23 cellular contexts compared by ENCODE assay signal in the genomic region with DNA sequence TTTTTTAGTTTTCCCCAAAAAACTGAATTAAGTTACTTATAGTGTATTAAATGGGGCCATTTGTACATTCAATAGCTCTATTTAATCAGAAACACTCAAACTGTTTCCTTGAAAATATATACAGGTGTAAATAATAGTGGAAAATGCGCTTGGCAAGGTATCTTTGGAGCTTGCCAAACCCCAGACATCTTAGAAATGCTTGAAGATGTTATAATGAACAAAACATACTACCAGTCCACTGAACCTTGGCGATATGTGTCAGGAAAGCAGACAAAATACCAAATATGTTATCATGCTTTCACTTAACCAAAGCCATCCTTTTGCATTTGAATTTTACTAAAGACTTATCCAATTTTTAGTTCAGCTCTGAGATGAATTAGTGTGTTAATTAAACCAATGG.
DNase-seq lines count a peak whose midpoint lies in the region; ATAC-seq, FAIRE-seq and TF ChIP-seq lines count a peak whose summit lies in the region.
"Had no signal": no experiment of that assay in that cellular context is flagged by ENCODE, and none has a peak within 500 bp of the region (broad histone marks: within the 10 kb centered on the region; RNA-seq: fewer than 3 reads in every experiment).

No MANE protein-coding gene starts in this region.

- H3K4me3 ChIP-seq in astrocyte (ENCODE audit: insufficient read depth, low read depth, low read length) (no peak overlapping the region), neural progenitor cell (no peak overlapping the region)
- H3K4me3 ChIP-seq: BLaER1, HAP-1 had no signal

- H3K4me1 ChIP-seq in astrocyte (ENCODE audit: insufficient read depth, low read length) = no peaks in the 10 kb centered on the region
- H3K4me1 ChIP-seq in neural progenitor cell = peaks cover 22% of the 10 kb centered on the region
- H3K4me1 ChIP-seq: BLaER1, Caco-2 had no signal

- H3K4me2 ChIP-seq in astrocyte (ENCODE audit: low read length) (no peak overlapping the region), neural progenitor cell (peak overlapping the region; percentile 59)
- H3K4me2 ChIP-seq: BLaER1 had no signal

- no peak for TF ChIP-seq RAD21 in Ishikawa (IDR thresholded peaks at IDR 0.05; ENCODE audit: low read depth)

- H3K9ac ChIP-seq in astrocyte (ENCODE audit: low read length) = no peak overlapping the region
- no peak overlapping the region for H3K9ac ChIP-seq in neural progenitor cell
- H3K9ac ChIP-seq: BLaER1 had no signal

- H3K9me3 Mint-ChIP-seq in astrocyte (ENCODE audit: unreplicated experiment) = peaks cover 3% of the 10 kb centered on the region
- peaks cover 4% of the 10 kb centered on the region for H3K9me3 Mint-ChIP-seq in neural progenitor cell
- H3K9me3 Mint-ChIP-seq: CD8-positive, alpha-beta T cell; HFFc6 had no signal

- no peaks in the 10 kb centered on the region for H3K36me3 ChIP-seq in astrocyte (ENCODE audit: insufficient read depth, low read length)
- no peaks in the 10 kb centered on the region for H3K36me3 ChIP-seq in neural progenitor cell
- H3K36me3 ChIP-seq: BLaER1, HAP-1 had no signal

- 0 out of 2 replicates have a peak, but pooled peaks have one; percentile 32 for TF ChIP-seq EP300 in Ishikawa (IDR thresholded peaks at IDR 0.05; ENCODE audit: borderline replicate concordance)

- H3F3A ChIP-seq in neural progenitor cell (ENCODE audit: low read depth) = peaks cover 17% of the 10 kb centered on the region

- H3K27ac ChIP-seq in astrocyte (ENCODE audit: low read depth, low read length) (no peak overlapping the region), neural progenitor cell (peak overlapping the region; percentile 17)
- H3K27ac ChIP-seq: 22Rv1, BLaER1, C4-2B had no signal

- H3K79me2 ChIP-seq in astrocyte (ENCODE audit: insufficient read depth, low read length) (no peaks in the 10 kb centered on the region), neural progenitor cell (ENCODE audit: low read depth) (no peaks in the 10 kb centered on the region)

- no peaks in the 10 kb centered on the region for H3K27me3 Mint-ChIP-seq in astrocyte (ENCODE audit: low read depth, unreplicated experiment)
- H3K27me3 Mint-ChIP-seq in neural progenitor cell (ENCODE audit: insufficient read depth, low read depth) = no peaks in the 10 kb centered on the region
- H3K27me3 Mint-ChIP-seq: B cell; CD4-positive, CD25-positive, alpha-beta regulatory T cell had no signal

- H2AFZ ChIP-seq in astrocyte (ENCODE audit: low read depth, low read length) (no peak overlapping the region), neural progenitor cell (replicated peaks) (no peak overlapping the region)

- H3K4me3 Mint-ChIP-seq in astrocyte (ENCODE audit: unreplicated experiment) = no peak overlapping the region
- no peak overlapping the region for H3K4me3 Mint-ChIP-seq in neural progenitor cell
- H3K4me3 Mint-ChIP-seq: B cell; CD4-positive, CD25-positive, alpha-beta regulatory T cell; CD8-positive, alpha-beta T cell; HFFc6 had no signal

- TF ChIP-seq CTCF in astrocyte (IDR thresholded peaks at IDR 0.05; ENCODE audit: insufficient read depth, low read depth, low read length) (no peak), neural progenitor cell (IDR thresholded peaks at IDR 0.05) (no peak)

- H3K27ac Mint-ChIP-seq in astrocyte (ENCODE audit: unreplicated experiment) (no peak overlapping the region), neural progenitor cell (no peak overlapping the region)
- H3K27ac Mint-ChIP-seq: B cell; CD4-positive, CD25-positive, alpha-beta regulatory T cell; CD8-positive, alpha-beta T cell; HFFc6 had no signal

- H4K20me1 ChIP-seq in astrocyte (ENCODE audit: insufficient read depth, low read length) = no peaks in the 10 kb centered on the region
- no peaks in the 10 kb centered on the region for H4K20me1 ChIP-seq in neural progenitor cell (ENCODE audit: low read depth)
- H4K20me1 ChIP-seq: BLaER1 had no signal

- no peak for ATAC-seq in HG02678 (IDR thresholded peaks at IDR 0.05; ENCODE audit: unreplicated experiment)
- ATAC-seq: CD8-positive, alpha-beta T cell had no signal

- H3K4me1 Mint-ChIP-seq in astrocyte (ENCODE audit: low read depth, unreplicated experiment) (peaks cover 18% of the 10 kb centered on the region), neural progenitor cell (peaks cover 22% of the 10 kb centered on the region)
- H3K4me1 Mint-ChIP-seq: B cell; CD4-positive, CD25-positive, alpha-beta regulatory T cell had no signal

- DNase-seq in astrocyte (ENCODE audit: low read depth) (peak; percentile 39), kidney glomerular epithelial cell (lab: John Stamatoyannopoulos, UW) (peak; percentile 42), neural progenitor cell (ENCODE audit: low spot score) (no peak), NCI-H2171 treated with DMSO at 0.1 percent for 48 hours (lab: John Stamatoyannopoulos, UW) (no peak), NCI-H1694 (lab: John Stamatoyannopoulos, UW) (no peak)
- DNase-seq in stimulated activated CD4-positive, alpha-beta T cell treated with anti-CD3 and anti-CD28 coated beads, Interleukin-12 subunit alpha, Interleukin-12 subunit beta, amount 100 ng/mL, for 4 hours = no peak
- DNase-seq: Caco-2; CD4-positive, CD25-positive, alpha-beta regulatory T cell; CD8-positive, alpha-beta T cell; DMS153; DND-41; GOT3; HFFc6 had no signal

- no peak for FAIRE-seq in astrocyte (lab: Jason Lieb, UNC)
- FAIRE-seq: A204.1, GM12892, H54 had no signal

- H3K27me3 ChIP-seq in astrocyte (ENCODE audit: insufficient read depth, low read length) = no peaks in the 10 kb centered on the region
- H3K27me3 ChIP-seq in neural progenitor cell = no peaks in the 10 kb centered on the region
- H3K27me3 ChIP-seq: BLaER1 had no signal

- peaks cover 3% of the 10 kb centered on the region for H3K36me3 Mint-ChIP-seq in astrocyte (ENCODE audit: low read depth, unreplicated experiment)
- peaks cover 2% of the 10 kb centered on the region for H3K36me3 Mint-ChIP-seq in neural progenitor cell
- H3K36me3 Mint-ChIP-seq: CD4-positive, CD25-positive, alpha-beta regulatory T cell; CD8-positive, alpha-beta T cell had no signal

- H3K9me3 ChIP-seq in astrocyte (ENCODE audit: insufficient read depth, low read depth, low read length) (no peaks in the 10 kb centered on the region), neural progenitor cell (ENCODE audit: low read depth) (no peaks in the 10 kb centered on the region)
- H3K9me3 ChIP-seq: BLaER1, Caco-2, HAP-1 had no signal

TF ChIP-seq in Ishikawa, 13 proteins besides CTCF, POLR2A, EP300 and RAD21:
- peak; percentile 59 for TF ChIP-seq NFIC (IDR thresholded peaks at IDR 0.05)
- TF ChIP-seq, protein P1, sequence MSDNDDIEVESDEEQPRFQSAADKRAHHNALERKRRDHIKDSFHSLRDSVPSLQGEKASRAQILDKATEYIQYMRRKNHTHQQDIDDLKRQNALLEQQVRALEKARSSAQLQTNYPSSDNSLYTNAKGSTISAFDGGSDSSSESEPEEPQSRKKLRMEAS (IDR thresholded peaks at IDR 0.05) = no peak
- TF ChIP-seq TEAD4 (IDR thresholded peaks at IDR 0.05) = peak; percentile 45; the same call in 1 of the 2 replicates
- TF ChIP-seq FOXM1 (IDR thresholded peaks at IDR 0.05; ENCODE audit: borderline replicate concordance, low read depth) = peak; percentile 35; the same call in 1 of the 2 replicates

Comparison
In these comparisons a context has a peak if more than half of its experiments do, and no peak if none do; other contexts are left out.
1. DNase-seq: peak in astrocyte (single experiment) and kidney glomerular epithelial cell (single experiment); none in neural progenitor cell (single experiment), stimulated activated CD4-positive, alpha-beta T cell treated with anti-CD3 and anti-CD28 coated beads, Interleukin-12 subunit alpha, Interleukin-12 subunit beta, amount 100 ng/mL, for 4 hours (single experiment), NCI-H2171 treated with DMSO at 0.1 percent for 48 hours (single experiment) and NCI-H1694 (single experiment).